In genomic region chr7:99061001-99061779, GRCh38 we compare ENCODE assay signal across 15 cellular contexts.
"Had no signal": no experiment of that assay in that cellular context is flagged by ENCODE, and none has a peak within 500 bp of the region (broad histone marks: within the 10 kb centered on the region; RNA-seq: fewer than 3 reads in every experiment).

No MANE protein-coding gene starts in this region.

- H3K4me3 Mint-ChIP-seq: effector memory CD8-positive, alpha-beta T cell had no signal

- DNase-seq: activated CD4-positive, alpha-beta T cell treated with anti-CD3 and anti-CD28 coated beads, Interleukin-2, amount 50 U/mL, for 1 hour; activated CD4-positive, CD25-positive, alpha-beta regulatory T cell; activated naive CD4-positive, alpha-beta T cell; amniotic stem cell; body of pancreas; central memory CD4-positive, alpha-beta T cell; effector memory CD8-positive, alpha-beta T cell; kidney; left ventricle myocardium superior; mesendoderm; pancreas; stimulated activated CD4-positive, alpha-beta T cell treated with anti-CD3 and anti-CD28 coated beads, Interleukin-15, amount 100 ng/mL, for 24 hours; stimulated activated CD4-positive, alpha-beta T cell treated with anti-CD3 and anti-CD28 coated beads, Interleukin-4, amount 100 ng/mL, for 4 hours; T-helper 2 cell had no signal

- H3K27me3 Mint-ChIP-seq: effector memory CD8-positive, alpha-beta T cell had no signal

- ATAC-seq: body of pancreas; effector memory CD8-positive, alpha-beta T cell; gastroesophageal sphincter; left ventricle myocardium superior; pancreas had no signal

- H3K9me3 Mint-ChIP-seq: effector memory CD8-positive, alpha-beta T cell had no signal
